ENCODE assay signal across 22 cellular contexts in the genomic region with DNA sequence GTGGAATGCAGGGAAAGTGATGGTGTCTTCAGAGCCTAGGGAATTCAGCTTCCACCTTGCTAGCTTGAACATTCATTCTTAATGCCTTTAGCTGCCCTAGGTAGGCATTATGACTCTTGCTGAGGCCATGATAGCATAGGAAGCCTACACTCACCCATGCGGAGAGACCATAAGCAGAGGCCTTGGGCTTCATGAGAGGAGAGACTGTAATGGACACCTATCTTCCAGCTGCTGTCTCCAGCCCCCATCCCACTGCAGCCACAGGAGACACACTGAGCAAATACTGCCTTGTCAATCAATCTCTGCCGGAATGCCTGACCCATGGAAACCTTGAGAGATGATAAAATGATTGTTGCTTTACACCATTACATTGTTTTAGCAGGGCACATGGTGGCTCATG.
DNase-seq lines count a peak whose midpoint lies in the region; ATAC-seq, FAIRE-seq and TF ChIP-seq lines count a peak whose summit lies in the region.
"Had no signal": no experiment of that assay in that cellular context is flagged by ENCODE, and none has a peak within 500 bp of the region (broad histone marks: within the 10 kb centered on the region; RNA-seq: fewer than 3 reads in every experiment).

No MANE protein-coding gene starts in this region.

- H3K27me3 ChIP-seq in liver (ENCODE audit: control insufficient read depth in 4 of 4, insufficient read depth in 4 of 4, low read length in 3 of 4) = no peaks in the 10 kb centered on the region
- H3K27me3 ChIP-seq in HepG2 (ENCODE audit: control insufficient read depth in 1 of 2, insufficient read depth in 2 of 2, low read length in 2 of 2) = no peaks in the 10 kb centered on the region
- no peaks in the 10 kb centered on the region for H3K27me3 ChIP-seq in right lobe of liver
- no peaks in the 10 kb centered on the region for H3K27me3 ChIP-seq in esophagus squamous epithelium
- H3K27me3 ChIP-seq: BE2C; BLaER1 treated with 17β-estradiol and CSF1 and Interleukin-3, amounts not matched to agents 10 nM and 100 nM had no signal

- WGBS in liver = 67% methylated on average over 2 of the region's 2 CpGs
- WGBS in HepG2 (ENCODE audit: low lambda C conversion rate) = 0% methylated on average over 1 of the region's 2 CpGs
- 46% methylated on average over 2 of the region's 2 CpGs for WGBS in right lobe of liver (ENCODE audit: insufficient coverage, low coverage, low lambda C conversion rate, missing lambda C conversion rate)
- 78 to 86% methylated on average over 1 to 2 of the region's 2 CpGs for WGBS in esophagus squamous epithelium, 2 donors

- H4K20me1 ChIP-seq in HepG2 (ENCODE audit: insufficient read depth, low read length) = no peaks in the 10 kb centered on the region
- H4K20me1 ChIP-seq: BLaER1 treated with 17β-estradiol and CSF1 and Interleukin-3, amounts not matched to agents 10 nM and 100 nM had no signal

- peak overlapping the region; percentile 22 to 30 for H3K27ac ChIP-seq in liver (ENCODE audit: low read depth in 1 of 2, low read length in 2 of 2)
- H3K27ac ChIP-seq in HepG2 (ENCODE audit: extremely low read length, insufficient read depth, low read length) = no peak overlapping the region
- H3K27ac ChIP-seq in right lobe of liver = peak overlapping the region; percentile 29 to 37 (median 37)
- H3K27ac ChIP-seq in esophagus squamous epithelium = no peak overlapping the region
- H3K27ac ChIP-seq: 22Rv1; BLaER1 treated with 17β-estradiol and CSF1 and Interleukin-3, amounts not matched to agents 10 nM and 100 nM had no signal

- TF ChIP-seq RAD21 in liver (IDR thresholded peaks at IDR 0.05) = no peak
- TF ChIP-seq RAD21 in HepG2 (CRISPR knock-in tag; IDR thresholded peaks at IDR 0.05) = no peak

- H2AFZ ChIP-seq in HepG2 (ENCODE audit: low read length) = no peak overlapping the region
- H2AFZ ChIP-seq: GM23338 had no signal

- FAIRE-seq in HepG2 (lab: Jason Lieb, UNC) = no peak
- FAIRE-seq: A204.1, GM12891, GM18507 had no signal

- TF ChIP-seq POLR2A in HepG2 (IDR thresholded peaks at IDR 0.05; ENCODE audit: insufficient read depth in 1 of 2, low read depth in 2 of 2, low read length in 2 of 2) = no peak
- TF ChIP-seq POLR2A in right lobe of liver (IDR thresholded peaks at IDR 0.05) = no peak
- no peak for TF ChIP-seq POLR2A in esophagus squamous epithelium (IDR thresholded peaks at IDR 0.05)

- intact Hi-C loops in HepG2 (cut with micrococcal nuclease; ENCODE audit: unreplicated experiment) = no loop called here
- intact Hi-C loops in left colon (cut with DNase I, micrococcal nuclease) = no loop called here
- intact Hi-C loops in right lobe of liver (cut with DNase I) = no loop called here
- intact Hi-C loops in esophagus squamous epithelium (cut with DNase I) = no loop called here

- no peak overlapping the region for H3K4me2 ChIP-seq in HepG2 (ENCODE audit: low read depth, low read length)
- H3K4me2 ChIP-seq: BLaER1 treated with 17β-estradiol and CSF1 and Interleukin-3, amounts not matched to agents 10 nM and 100 nM; GM23338 had no signal

- H3K36me3 ChIP-seq in liver (ENCODE audit: control insufficient read depth in 4 of 4, insufficient read depth in 3 of 4, low read depth in 1 of 4, low read length in 3 of 4) (no peaks in the 10 kb centered on the region), HepG2 (replicated peaks in 1 of 2; ENCODE audit: control insufficient read depth in 1 of 2, insufficient read depth in 2 of 2, low read length in 2 of 2) (no peaks in the 10 kb centered on the region), right lobe of liver (no peaks in the 10 kb centered on the region), esophagus squamous epithelium (no peaks in the 10 kb centered on the region)
- H3K36me3 ChIP-seq: BE2C; BLaER1 treated with 17β-estradiol and CSF1 and Interleukin-3, amounts not matched to agents 10 nM and 100 nM had no signal

- no peak for ATAC-seq in HepG2
- ATAC-seq in left colon = peak; percentile 39
- peak; percentile 3 to 35 (median 30) for ATAC-seq in right lobe of liver
- ATAC-seq: GM23338, HCT116 had no signal

- no peaks in the 10 kb centered on the region for H3K79me2 ChIP-seq in HepG2 (ENCODE audit: insufficient read depth, low read length)

- POLR2A ChIA-PET in HepG2 (lab: Yijun Ruan, JAX) = no interaction called here

- H3K4me3 ChIP-seq in liver (ENCODE audit: low read depth in 1 of 3, low read length in 3 of 3) (peak overlapping the region in 1 of 3 donors; percentile 16), HepG2 (replicated peaks in 1 of 3; ENCODE audit: insufficient read depth in 1 of 3, low read depth in 2 of 3, low read length in 3 of 3) (no peak overlapping the region), right lobe of liver (no peak overlapping the region), esophagus squamous epithelium (no peak overlapping the region)
- H3K4me3 ChIP-seq: BLaER1 treated with 17β-estradiol and CSF1 and Interleukin-3, amounts not matched to agents 10 nM and 100 nM; GM23338 had no signal

- DNase-seq in HepG2 (ENCODE audit: low spot score) (no peak), left colon (no peak), right lobe of liver (no peak), DMS53 treated with DMSO at 0.1 percent for 48 hours (lab: John Stamatoyannopoulos, UW; ENCODE audit: unreplicated experiment) (no peak), hepatic stellate cell (ENCODE audit: low spot score) (no peak), esophagus squamous epithelium (lab: John Stamatoyannopoulos, UW) (no peak)
- DNase-seq: AML-193; BE2C; CD4-positive, alpha-beta T cell; CD8-positive, alpha-beta memory T cell; DMS 273 treated with DMSO at 0.1 percent for 48 hours; DMS79 treated with DMSO at 0.1 percent for 48 hours; GF-D8; H9 had no signal

- no TSS peak for BruUV-seq in HepG2 (replicated peaks; lab: Mats Ljungman, UMichigan)

- no peak for TF ChIP-seq CTCF in liver (IDR thresholded peaks at IDR 0.05; ENCODE audit: low read depth, low read length, missing input control)
- TF ChIP-seq CTCF in HepG2 (CRISPR knock-in tag; IDR thresholded peaks at IDR 0.05) = no peak
- no peak for TF ChIP-seq CTCF in right lobe of liver (IDR thresholded peaks at IDR 0.05)
- no peak for TF ChIP-seq CTCF in esophagus squamous epithelium (IDR thresholded peaks at IDR 0.05)

- H3K9ac ChIP-seq in liver (ENCODE audit: low read depth in 1 of 2, low read length in 2 of 2) (no peak overlapping the region), HepG2 (ENCODE audit: insufficient read depth, low read depth, low read length) (no peak overlapping the region)
- H3K9ac ChIP-seq: BLaER1 treated with 17β-estradiol and CSF1 and Interleukin-3, amounts not matched to agents 10 nM and 100 nM had no signal

- H3K9me3 ChIP-seq in liver (ENCODE audit: control insufficient read depth in 4 of 4, low read length in 3 of 4) (no peaks in the 10 kb centered on the region), HepG2 (ENCODE audit: low read length) (no peaks in the 10 kb centered on the region; the same call in 1 of the 2 replicates), right lobe of liver (no peaks in the 10 kb centered on the region), esophagus squamous epithelium (no peaks in the 10 kb centered on the region)
- H3K9me3 ChIP-seq: BE2C; BLaER1 treated with 17β-estradiol and CSF1 and Interleukin-3, amounts not matched to agents 10 nM and 100 nM had no signal

- in situ Hi-C loops in HepG2 (cut with HindIII; ENCODE audit: extremely low pct_ligation_motif_present, low pct_unique_long_range_greater_than_20kb) = no loop called here

- peaks cover 6 to 39% (median 25%) of the 10 kb centered on the region in 4 donors for H3K4me1 ChIP-seq in liver (ENCODE audit: control insufficient read depth in 4 of 4, insufficient read depth in 4 of 4, low read length in 3 of 4)
- no peaks in the 10 kb centered on the region for H3K4me1 ChIP-seq in HepG2 (ENCODE audit: insufficient read depth, low read length)
- peaks cover 0 to 29% (median 14%) of the 10 kb centered on the region in 4 donors for H3K4me1 ChIP-seq in right lobe of liver
- H3K4me1 ChIP-seq in esophagus squamous epithelium = no peaks in the 10 kb centered on the region
- H3K4me1 ChIP-seq: BE2C; BLaER1 treated with 17β-estradiol and CSF1 and Interleukin-3, amounts not matched to agents 10 nM and 100 nM had no signal

- no peak for TF ChIP-seq EP300 in HepG2 (IDR thresholded peaks at IDR 0.05; ENCODE audit: low read depth in 2 of 2, low read length in 2 of 2)
- TF ChIP-seq EP300 in HepG2 (CRISPR knock-in tag; IDR thresholded peaks at IDR 0.05; ENCODE audit: borderline replicate concordance) = no peak

- CTCF ChIA-PET in HepG2 (lab: Yijun Ruan, JAX; ENCODE audit: low intra/inter-chr PET ratio, low total read pairs) = no interaction called here

TF ChIP-seq in liver, 16 proteins besides CTCF, POLR2A, EP300 and RAD21 (continues in another document):
- TF ChIP-seq FOXA1 (IDR thresholded peaks at IDR 0.05) (no peak), HNF4A (conservative IDR thresholded peaks at IDR 0.05) (no peak), JUND (IDR thresholded peaks at IDR 0.05) (no peak)

TF ChIP-seq in HepG2, 621 proteins besides CTCF, POLR2A, EP300 and RAD21 (continues in another document):
- TF ChIP-seq ZNF879 (CRISPR knock-in tag; IDR thresholded peaks at IDR 0.05) (no peak), ZNF430 (CRISPR knock-in tag; IDR thresholded peaks at IDR 0.05) (no peak), ASH2L (IDR thresholded peaks at IDR 0.05; ENCODE audit: insufficient read length, low read depth, low read length) (no peak)
- TF ChIP-seq, protein P1, sequence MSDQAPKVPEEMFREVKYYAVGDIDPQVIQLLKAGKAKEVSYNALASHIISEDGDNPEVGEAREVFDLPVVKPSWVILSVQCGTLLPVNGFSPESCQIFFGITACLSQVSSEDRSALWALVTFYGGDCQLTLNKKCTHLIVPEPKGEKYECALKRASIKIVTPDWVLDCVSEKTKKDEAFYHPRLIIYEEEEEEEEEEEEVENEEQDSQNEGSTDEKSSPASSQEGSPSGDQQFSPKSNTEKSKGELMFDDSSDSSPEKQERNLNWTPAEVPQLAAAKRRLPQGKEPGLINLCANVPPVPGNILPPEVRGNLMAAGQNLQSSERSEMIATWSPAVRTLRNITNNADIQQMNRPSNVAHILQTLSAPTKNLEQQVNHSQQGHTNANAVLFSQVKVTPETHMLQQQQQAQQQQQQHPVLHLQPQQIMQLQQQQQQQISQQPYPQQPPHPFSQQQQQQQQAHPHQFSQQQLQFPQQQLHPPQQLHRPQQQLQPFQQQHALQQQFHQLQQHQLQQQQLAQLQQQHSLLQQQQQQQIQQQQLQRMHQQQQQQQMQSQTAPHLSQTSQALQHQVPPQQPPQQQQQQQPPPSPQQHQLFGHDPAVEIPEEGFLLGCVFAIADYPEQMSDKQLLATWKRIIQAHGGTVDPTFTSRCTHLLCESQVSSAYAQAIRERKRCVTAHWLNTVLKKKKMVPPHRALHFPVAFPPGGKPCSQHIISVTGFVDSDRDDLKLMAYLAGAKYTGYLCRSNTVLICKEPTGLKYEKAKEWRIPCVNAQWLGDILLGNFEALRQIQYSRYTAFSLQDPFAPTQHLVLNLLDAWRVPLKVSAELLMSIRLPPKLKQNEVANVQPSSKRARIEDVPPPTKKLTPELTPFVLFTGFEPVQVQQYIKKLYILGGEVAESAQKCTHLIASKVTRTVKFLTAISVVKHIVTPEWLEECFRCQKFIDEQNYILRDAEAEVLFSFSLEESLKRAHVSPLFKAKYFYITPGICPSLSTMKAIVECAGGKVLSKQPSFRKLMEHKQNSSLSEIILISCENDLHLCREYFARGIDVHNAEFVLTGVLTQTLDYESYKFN (CRISPR knock-in tag; conservative IDR thresholded peaks at IDR 0.05) = no peak

Comparison
In these comparisons a context has a peak if more than half of its experiments do, and no peak if none do; other contexts are left out.
1. H3K27ac ChIP-seq: peak in liver (2 of 2) and right lobe of liver (3 of 3); none in HepG2 (single experiment) and esophagus squamous epithelium (0 of 4).